In genomic region chr10:123146013-123146891, GRCh38 we compare ENCODE assay signal across 17 cellular contexts. TPM values are rescaled to one million over a fixed set of nuclear protein-coding genes. Genes with fewer than 3 reads are reported as not detected.
DNase-seq lines count a peak whose midpoint lies in the region; ATAC-seq and TF ChIP-seq lines count a peak whose summit lies in the region.
"Had no signal": no experiment of that assay in that cellular context is flagged by ENCODE, and none has a peak within 500 bp of the region (broad histone marks: within the 10 kb centered on the region; RNA-seq: fewer than 3 reads in every experiment).

No MANE protein-coding gene starts in this region.

- H3K79me1 ChIP-seq in IMR-90 (ENCODE audit: low read depth in 1 of 2, low read length in 2 of 2) (no peaks in the 10 kb centered on the region), trophoblast cell (ENCODE audit: low read length) (no peaks in the 10 kb centered on the region)

- ATAC-seq in IMR-90 (ENCODE audit: low read depth) (no peak), HG03469 (IDR thresholded peaks at IDR 0.05; ENCODE audit: unreplicated experiment) (no peak)
- ATAC-seq: Panc1, pancreas had no signal

- H4K91ac ChIP-seq in IMR-90 (ENCODE audit: insufficient read depth, low read depth, low read length) (no peak overlapping the region), trophoblast cell (ENCODE audit: low read depth, low read length) (no peak overlapping the region)

- no peak overlapping the region for H2BK15ac ChIP-seq in IMR-90 (ENCODE audit: low read depth, low read length)

- no peak overlapping the region for H2BK5ac ChIP-seq in IMR-90 (ENCODE audit: low read depth, low read length, poor library complexity, severe bottlenecking)
- H2BK5ac ChIP-seq in trophoblast cell (ENCODE audit: low read depth, low read length, poor library complexity), result no peak overlapping the region

- H3K36me3 Mint-ChIP-seq in activated CD4-positive, alpha-beta memory T cell treated with anti-CD3 and anti-CD28 coated beads, Interleukin-2, amount 10 ng/mL, durations not matched to agents 7 days and 5 days (ENCODE audit: low read depth), result peaks cover 15% of the 10 kb centered on the region
- peaks cover 3% of the 10 kb centered on the region for H3K36me3 Mint-ChIP-seq in activated CD4-positive, alpha-beta memory T cell treated with anti-CD3 and anti-CD28 coated beads for 36 hours

- H3K18ac ChIP-seq in IMR-90 (ENCODE audit: low read depth, low read length), result no peak overlapping the region
- no peak overlapping the region for H3K18ac ChIP-seq in trophoblast cell (ENCODE audit: low read length)

- no peak for DNase-seq in activated CD4-positive, alpha-beta memory T cell treated with anti-CD3 and anti-CD28 coated beads, Interleukin-2, amount 10 ng/mL, durations not matched to agents 7 days and 5 days
- DNase-seq in activated CD4-positive, alpha-beta memory T cell treated with anti-CD3 and anti-CD28 coated beads for 36 hours, result no peak
- no peak for DNase-seq in IMR-90
- no peak for DNase-seq in effector memory CD4-positive, alpha-beta T cell
- DNase-seq in trophoblast cell, result no peak
- DNase-seq in HT-29 (ENCODE audit: low spot score), result no peak
- DNase-seq in stimulated activated CD4-positive, alpha-beta T cell treated with anti-CD3 and anti-CD28 coated beads, Interleukin-2, amount 100 ng/mL, for 48 hours, result no peak
- DNase-seq: activated effector memory CD4-positive, alpha-beta T cell treated with anti-CD3 and anti-CD28 coated beads, Interleukin-2, amount 50 U/mL, for 16 hours; EL; GOT3; NCI-H2107; stimulated activated CD4-positive, alpha-beta T cell treated with anti-CD3 and anti-CD28 coated beads, Interleukin-4, amount 100 ng/mL, for 24 hours; testis had no signal

- POLR2A ChIA-PET in activated CD4-positive, alpha-beta memory T cell treated with anti-CD3 and anti-CD28 coated beads, Interleukin-2, amount 10 ng/mL, durations not matched to agents 7 days and 5 days (lab: Charles Lee), result interaction anchor here (1.6 to 2.7 kb wide), 2 partner anchors 8 to 10 kb away, joined by 3 to 14 read pairs; partner anchors contain the start of gene BUB3
- POLR2A ChIA-PET in activated CD4-positive, alpha-beta memory T cell treated with anti-CD3 and anti-CD28 coated beads for 36 hours (lab: Charles Lee), result interaction anchor here (1.5 kb wide), 1 partner anchor 8 kb away, joined by 8 read pairs; the partner anchor contains the start of gene BUB3
- POLR2A ChIA-PET in IMR-90 (lab: Charles Lee; ENCODE audit: unreplicated experiment), result interaction anchor here (0.6 kb wide), 1 partner anchor 804 kb away, joined by 4 read pairs; no protein-coding TSS in a partner anchor

- H3K27me3 Mint-ChIP-seq in activated CD4-positive, alpha-beta memory T cell treated with anti-CD3 and anti-CD28 coated beads, Interleukin-2, amount 10 ng/mL, durations not matched to agents 7 days and 5 days, result peaks cover 79% of the 10 kb centered on the region
- peaks cover 73% of the 10 kb centered on the region for H3K27me3 Mint-ChIP-seq in activated CD4-positive, alpha-beta memory T cell treated with anti-CD3 and anti-CD28 coated beads for 36 hours

- H2AFZ ChIP-seq in IMR-90 (replicated peaks; ENCODE audit: low read length, poor library complexity) (peak overlapping the region; percentile 8), trophoblast cell (ENCODE audit: insufficient read depth, low read length, poor library complexity) (no peak overlapping the region)

- no peak overlapping the region for H3K14ac ChIP-seq in IMR-90 (replicated peaks; ENCODE audit: low read depth, low read length)
- H3K14ac ChIP-seq in trophoblast cell (ENCODE audit: low read length), result no peak overlapping the region

- no peaks in the 10 kb centered on the region; the same call in 1 of the 2 replicates for H3K9me1 ChIP-seq in IMR-90 (ENCODE audit: insufficient read depth, low read length)

- H4K12ac ChIP-seq in trophoblast cell (ENCODE audit: low read depth, low read length), result no peak overlapping the region

- H2AK5ac ChIP-seq in IMR-90 (ENCODE audit: low read depth, low read length), result no peak overlapping the region
- no peak overlapping the region for H2AK5ac ChIP-seq in trophoblast cell (ENCODE audit: low read length)

- no peak overlapping the region for H3K23ac ChIP-seq in IMR-90 (ENCODE audit: low read depth, low read length)
- no peak overlapping the region for H3K23ac ChIP-seq in trophoblast cell (ENCODE audit: low read length)

- no peak overlapping the region for H4K8ac ChIP-seq in IMR-90 (ENCODE audit: low read depth in 2 of 2, low read length in 2 of 2)
- H4K8ac ChIP-seq in trophoblast cell (ENCODE audit: low read depth, low read length), result no peak overlapping the region

- H2BK12ac ChIP-seq in trophoblast cell (ENCODE audit: low read length), result no peak overlapping the region

- intact Hi-C loops in activated CD4-positive, alpha-beta memory T cell treated with anti-CD3 and anti-CD28 coated beads for 36 hours (cut with micrococcal nuclease), result loop anchor here (10.0 kb wide), 1 partner anchor 949 kb away; the partner anchor contains the start of gene CHST15
- intact Hi-C loops in IMR-90 (cut with micrococcal nuclease), result no loop called here

- BruUV-seq in IMR-90 (replicated peaks; lab: Mats Ljungman, UMichigan), result no TSS peak

- H3K9me3 ChIP-seq in IMR-90 (ENCODE audit: control insufficient read depth, insufficient read depth, low read length), result peaks cover 8% of the 10 kb centered on the region
- no peaks in the 10 kb centered on the region for H3K9me3 ChIP-seq in effector memory CD4-positive, alpha-beta T cell (ENCODE audit: control insufficient read depth, low read length)
- H3K9me3 ChIP-seq in trophoblast cell (ENCODE audit: insufficient read depth, low read depth, low read length), result peaks cover 7% of the 10 kb centered on the region
- H3K9me3 ChIP-seq: pancreas, testis had no signal

- H3K4me1 ChIP-seq in IMR-90 (ENCODE audit: control insufficient read depth, insufficient read depth, low read length), result no peaks in the 10 kb centered on the region; the same call in 1 of the 2 replicates
- H3K4me1 ChIP-seq in effector memory CD4-positive, alpha-beta T cell (ENCODE audit: control insufficient read depth, insufficient read depth, low read length, poor library complexity, severe bottlenecking), result peaks cover 83% of the 10 kb centered on the region
- peaks cover 8 to 16% of the 10 kb centered on the region in 2 experiments for H3K4me1 ChIP-seq in trophoblast cell (ENCODE audit: control insufficient read depth in 1 of 2, insufficient read depth in 2 of 2, low read length in 2 of 2)

- no peak for TF ChIP-seq RAD21 in IMR-90 (IDR thresholded peaks at IDR 0.05; ENCODE audit: low read length)

- H3K4ac ChIP-seq in IMR-90 (ENCODE audit: low read depth, low read length), result no peak overlapping the region
- H3K4ac ChIP-seq in trophoblast cell (ENCODE audit: low read depth, low read length), result no peak overlapping the region

- H3K79me2 ChIP-seq in trophoblast cell (ENCODE audit: control insufficient read depth, insufficient read depth, low read length, poor library complexity), result no peaks in the 10 kb centered on the region

- H2BK120ac ChIP-seq in IMR-90 (ENCODE audit: low read depth, low read length), result no peak overlapping the region
- no peak overlapping the region for H2BK120ac ChIP-seq in trophoblast cell (ENCODE audit: insufficient read depth, low read length, poor library complexity)

- TF ChIP-seq POLR2A in IMR-90 (IDR thresholded peaks at IDR 0.05; ENCODE audit: low read depth, low read length), result no peak

- H3K27me3 ChIP-seq in IMR-90 (ENCODE audit: control insufficient read depth, insufficient read depth, low read length) (peaks cover 100% of the 10 kb centered on the region), trophoblast cell (ENCODE audit: insufficient read depth, low read length) (peaks cover 98% of the 10 kb centered on the region)
- peaks cover 87% of the 10 kb centered on the region for H3K27me3 ChIP-seq in effector memory CD4-positive, alpha-beta T cell (replicated peaks; ENCODE audit: control insufficient read depth, insufficient read depth, low read length, poor library complexity, severe bottlenecking)

- H3K56ac ChIP-seq in IMR-90 (ENCODE audit: extremely low read depth, insufficient read depth, low read length), result no peak overlapping the region

- no peak overlapping the region for H3K27ac Mint-ChIP-seq in activated CD4-positive, alpha-beta memory T cell treated with anti-CD3 and anti-CD28 coated beads, Interleukin-2, amount 10 ng/mL, durations not matched to agents 7 days and 5 days
- H3K27ac Mint-ChIP-seq in activated CD4-positive, alpha-beta memory T cell treated with anti-CD3 and anti-CD28 coated beads for 36 hours, result no peak overlapping the region

- H4K5ac ChIP-seq in IMR-90 (ENCODE audit: low read depth, low read length), result no peak overlapping the region

- H3K9me3 Mint-ChIP-seq in activated CD4-positive, alpha-beta memory T cell treated with anti-CD3 and anti-CD28 coated beads, Interleukin-2, amount 10 ng/mL, durations not matched to agents 7 days and 5 days, result no peaks in the 10 kb centered on the region
- no peaks in the 10 kb centered on the region for H3K9me3 Mint-ChIP-seq in activated CD4-positive, alpha-beta memory T cell treated with anti-CD3 and anti-CD28 coated beads for 36 hours

- in situ Hi-C loops in IMR-90 (cut with MboI; ENCODE audit: low sequenced_read_pairs), result loop anchor here (25.0 kb wide), 1 partner anchor 1241 kb away; no protein-coding TSS in a partner anchor

- no peak for TF ChIP-seq CTCF in IMR-90 (conservative IDR thresholded peaks at IDR 0.05; ENCODE audit: low read depth, low read length)

- H3K36me3 ChIP-seq in IMR-90 (ENCODE audit: control insufficient read depth, insufficient read depth, low read length) (no peaks in the 10 kb centered on the region), trophoblast cell (ENCODE audit: control insufficient read depth in 1 of 2, insufficient read depth in 2 of 2, low read length in 2 of 2) (no peaks in the 10 kb centered on the region)
- no peaks in the 10 kb centered on the region for H3K36me3 ChIP-seq in effector memory CD4-positive, alpha-beta T cell (ENCODE audit: control insufficient read depth, insufficient read depth, low read length)
- H3K36me3 ChIP-seq: pancreas had no signal

- H3K4me2 ChIP-seq in IMR-90 (ENCODE audit: low read depth, low read length) (no peak overlapping the region), trophoblast cell (ENCODE audit: low read length) (peak overlapping the region; percentile 23)

- dilution Hi-C loops in IMR-90 (cut with HindIII; ENCODE audit: low sequenced_read_pairs, unreplicated experiment), result no loop called here

- H2AK9ac ChIP-seq in IMR-90 (replicated peaks; ENCODE audit: low read depth, low read length, poor library complexity), result no peak overlapping the region

- H3K4me3 Mint-ChIP-seq in activated CD4-positive, alpha-beta memory T cell treated with anti-CD3 and anti-CD28 coated beads, Interleukin-2, amount 10 ng/mL, durations not matched to agents 7 days and 5 days, result peak overlapping the region; percentile 6
- H3K4me3 Mint-ChIP-seq in activated CD4-positive, alpha-beta memory T cell treated with anti-CD3 and anti-CD28 coated beads for 36 hours, result no peak overlapping the region

- H3K9ac ChIP-seq in IMR-90 (ENCODE audit: low read depth, low read length), result no peak overlapping the region
- H3K9ac ChIP-seq in trophoblast cell (ENCODE audit: low read length), result no peak overlapping the region

- no peak overlapping the region for H3K4me3 ChIP-seq in IMR-90 (ENCODE audit: insufficient read depth, low read depth, low read length)
- peak overlapping the region; percentile 32 for H3K4me3 ChIP-seq in effector memory CD4-positive, alpha-beta T cell (ENCODE audit: insufficient read depth, low read depth, low read length, poor library complexity, severe bottlenecking)
- no peak overlapping the region for H3K4me3 ChIP-seq in trophoblast cell (ENCODE audit: low read depth, low read length)
- H3K4me3 ChIP-seq: testis had no signal

- 5% methylated on average over 21 of the region's 59 CpGs; no CpG with 5 or more reads in 1 of the 2 experiments for WGBS in IMR-90 (ENCODE audit: extremely low coverage in 2 of 2, insufficient read length in 1 of 2), 2 experiments
- no CpG with 5 or more reads among the region's 59 CpGs for WGBS in trophoblast cell (ENCODE audit: extremely low coverage, insufficient coverage, insufficient read length)

- H2BK20ac ChIP-seq in IMR-90 (ENCODE audit: low read depth, low read length), result no peak overlapping the region

- H4K20me1 ChIP-seq in IMR-90 (ENCODE audit: insufficient read depth, low read length), result 0 out of 2 replicates have a peak, but pooled peaks cover 3% of the 10 kb centered on the region

- CTCF ChIA-PET in activated CD4-positive, alpha-beta memory T cell treated with anti-CD3 and anti-CD28 coated beads, Interleukin-2, amount 10 ng/mL, durations not matched to agents 7 days and 5 days (lab: Charles Lee), result interaction anchor here (1.4 kb wide), 1 partner anchor 8 kb away, joined by 3 read pairs; the partner anchor contains the start of gene BUB3
- CTCF ChIA-PET in activated CD4-positive, alpha-beta memory T cell treated with anti-CD3 and anti-CD28 coated beads for 36 hours (lab: Charles Lee), result interaction anchor here (1.0 to 2.4 kb wide), 2 partner anchors 13 to 166 kb away, joined by 3 to 21 read pairs; partner anchors contain the start of gene PSTK
- CTCF ChIA-PET in IMR-90 (lab: Yijun Ruan, JAX), result interaction anchor here (0.6 kb wide), 1 partner anchor 119 kb away, joined by 3 read pairs; no protein-coding TSS in a partner anchor

- peaks cover 53% of the 10 kb centered on the region for H3K4me1 Mint-ChIP-seq in activated CD4-positive, alpha-beta memory T cell treated with anti-CD3 and anti-CD28 coated beads, Interleukin-2, amount 10 ng/mL, durations not matched to agents 7 days and 5 days
- H3K4me1 Mint-ChIP-seq in activated CD4-positive, alpha-beta memory T cell treated with anti-CD3 and anti-CD28 coated beads for 36 hours (ENCODE audit: low read depth), result peaks cover 48% of the 10 kb centered on the region

- H3K27ac ChIP-seq in IMR-90 (ENCODE audit: insufficient read depth, low read length), result no peak overlapping the region
- H3K27ac ChIP-seq in effector memory CD4-positive, alpha-beta T cell (ENCODE audit: insufficient read depth, low read length, poor library complexity, severe bottlenecking), result no peak overlapping the region
- no peak overlapping the region for H3K27ac ChIP-seq in trophoblast cell (ENCODE audit: low read depth, low read length)
- H3K27ac ChIP-seq: pancreas, testis had no signal

RNA-seq across cellular contexts. Expression of gene HMX2, which starts 1.7 kb away (rescaled TPM):
- not detected for total RNA-seq in activated CD4-positive, alpha-beta memory T cell treated with anti-CD3 and anti-CD28 coated beads, Interleukin-2, amount 10 ng/mL, durations not matched to agents 7 days and 5 days
- under 1 TPM; 0.31 to 0.43 TPM for total RNA-seq in activated CD4-positive, alpha-beta memory T cell treated with anti-CD3 and anti-CD28 coated beads for 36 hours
- not detected in 2 replicates for total RNA-seq in IMR-90 (2012; rRNA removed)
- polyA plus RNA-seq in IMR-90 (2012; rRNA removed), result not detected in 2 replicates
- polyA plus RNA-seq in IMR-90 (2012; cell fraction: cytosol; rRNA removed), result not detected in 2 replicates
- polyA plus RNA-seq in IMR-90 (2012; cell fraction: nucleus; rRNA removed; ENCODE audit: low replicate concordance), result not detected in 2 replicates
- polyA plus RNA-seq in trophoblast cell (2013), result not detected in 2 replicates
- total RNA-seq in HT-29 (2014; rRNA removed; shearing (Covaris generic)), result not detected in 2 replicates
- total RNA-seq: chondrocyte had no signal

RNA-seq across cellular contexts. Expression of gene BUB3, which starts 8.0 kb away (rescaled TPM):
- total RNA-seq in activated CD4-positive, alpha-beta memory T cell treated with anti-CD3 and anti-CD28 coated beads, Interleukin-2, amount 10 ng/mL, durations not matched to agents 7 days and 5 days, result 100 to 1,000 TPM; 266 to 275 TPM
- 100 to 1,000 TPM; 259 to 265 TPM for total RNA-seq in activated CD4-positive, alpha-beta memory T cell treated with anti-CD3 and anti-CD28 coated beads for 36 hours
- 346 and 384 TPM in 2 replicates for total RNA-seq in IMR-90 (2012; rRNA removed)
- 214 and 215 TPM in 2 replicates for polyA plus RNA-seq in IMR-90 (2012; rRNA removed)
- 202 and 203 TPM in 2 replicates for polyA plus RNA-seq in IMR-90 (2012; cell fraction: cytosol; rRNA removed)
- 205 and 239 TPM in 2 replicates for polyA plus RNA-seq in IMR-90 (2012; cell fraction: nucleus; rRNA removed; ENCODE audit: low replicate concordance)
- polyA plus RNA-seq in trophoblast cell (2013), result 65.8 and 67.5 TPM in 2 replicates
- 264 and 274 TPM in 2 replicates for total RNA-seq in HT-29 (2014; rRNA removed; shearing (Covaris generic))

RNA-seq across cellular contexts. Expression of gene HMX3, which starts 10.5 kb away (rescaled TPM):
- not detected for total RNA-seq in activated CD4-positive, alpha-beta memory T cell treated with anti-CD3 and anti-CD28 coated beads, Interleukin-2, amount 10 ng/mL, durations not matched to agents 7 days and 5 days
- under 1 TPM; 0.19 to 0.24 TPM for total RNA-seq in activated CD4-positive, alpha-beta memory T cell treated with anti-CD3 and anti-CD28 coated beads for 36 hours
- not detected in 2 replicates for total RNA-seq in IMR-90 (2012; rRNA removed)
- not detected in 2 replicates for polyA plus RNA-seq in IMR-90 (2012; rRNA removed)
- not detected in 2 replicates for polyA plus RNA-seq in IMR-90 (2012; cell fraction: cytosol; rRNA removed)
- polyA plus RNA-seq in IMR-90 (2012; cell fraction: nucleus; rRNA removed; ENCODE audit: low replicate concordance), result not detected in 2 replicates
- polyA plus RNA-seq in trophoblast cell (2013), result not detected in 2 replicates
- not detected in 2 replicates for total RNA-seq in HT-29 (2014; rRNA removed; shearing (Covaris generic))
- total RNA-seq: chondrocyte had no signal
